ENCODE assay signal across 3 cellular contexts in the genomic region with DNA sequence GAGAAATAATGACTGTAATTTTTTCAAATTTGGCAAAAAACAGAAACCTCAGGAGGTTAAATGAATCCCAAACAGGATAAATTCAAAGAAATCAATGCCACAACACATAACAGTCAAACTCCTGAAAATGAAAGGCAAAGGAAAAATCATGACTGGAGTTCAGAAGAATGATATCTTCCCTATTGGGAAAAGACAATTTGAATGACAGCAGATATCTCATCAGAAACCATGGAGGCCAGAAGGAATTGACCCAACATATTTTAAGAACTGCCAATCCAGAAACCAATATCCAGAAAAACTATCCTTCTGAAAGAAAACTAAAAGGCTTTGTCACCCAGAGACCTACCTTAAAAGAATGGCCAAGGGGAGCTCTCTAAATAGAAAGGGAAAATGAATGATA.
TF ChIP-seq lines count a peak whose summit lies in the region.

No MANE protein-coding gene starts in this region.

TF ChIP-seq in HCT116, 20 proteins besides CTCF, POLR2A, EP300 and RAD21 (continued from another document):
- TF ChIP-seq EZH2phosphoT487 (IDR thresholded peaks at IDR 0.05; ENCODE audit: borderline replicate concordance) (no peak), ZFX (IDR thresholded peaks at IDR 0.05) (no peak), CBX3 (IDR thresholded peaks at IDR 0.05; ENCODE audit: low read depth) (peak; percentile 35; the same call in 1 of the 2 replicates)

TF ChIP-seq in HEK293, 187 proteins besides CTCF, POLR2A, EP300 and RAD21 (continued from another document):
- no peak for TF ChIP-seq ZNF202 (tag by site-specific recombination; IDR thresholded peaks at IDR 0.05; ENCODE audit: borderline replicate concordance)

TF ChIP-seq in WTC11, 78 proteins besides CTCF, POLR2A, EP300 and RAD21 (continued from another document):
- peak; percentile 78; the same call in 1 of the 2 replicates for TF ChIP-seq ZNF317 (CRISPR knock-in tag; IDR thresholded peaks at IDR 0.05; ENCODE audit: borderline replicate concordance, low read depth)
